In genomic region chr9:121561385-121562222, GRCh38 we compare ENCODE assay signal across 22 cellular contexts.
DNase-seq lines count a peak whose midpoint lies in the region; ATAC-seq, FAIRE-seq and TF ChIP-seq lines count a peak whose summit lies in the region.
"Had no signal": no experiment of that assay in that cellular context is flagged by ENCODE, and none has a peak within 500 bp of the region (broad histone marks: within the 10 kb centered on the region; RNA-seq: fewer than 3 reads in every experiment).

No MANE protein-coding gene starts in this region.

- H3K27ac ChIP-seq in breast epithelium (no peak overlapping the region), brain microvascular endothelial cell (no peak overlapping the region), coronary artery (peak overlapping the region in 1 of 2 donors; percentile 35)
- H3K27ac ChIP-seq: body of pancreas, C4-2B, suprapubic skin had no signal

- H3K9me3 Mint-ChIP-seq in MCF 10A (ENCODE audit: unreplicated experiment) = no peaks in the 10 kb centered on the region
- H3K9me3 Mint-ChIP-seq: activated naive CD4-positive, alpha-beta T cell treated with anti-CD3 and anti-CD28 coated beads, Interleukin-2, amount 10 ng/mL, durations not matched to agents 7 days and 5 days; immature natural killer cell had no signal

- H3K4me1 ChIP-seq in breast epithelium = peaks cover 0 to 8% of the 10 kb centered on the region in 2 donors

- TF ChIP-seq CTCF in MCF 10A (IDR thresholded peaks at IDR 0.05; ENCODE audit: unreplicated experiment) = no peak
- TF ChIP-seq CTCF in breast epithelium (IDR thresholded peaks at IDR 0.05) = no peak
- TF ChIP-seq CTCF in brain microvascular endothelial cell (IDR thresholded peaks at IDR 0.05; ENCODE audit: low read depth, low read length, missing control alignments) = peak; percentile 8
- TF ChIP-seq CTCF in coronary artery (IDR thresholded peaks at IDR 0.05) = no peak

- in situ Hi-C loops in brain microvascular endothelial cell (cut with HindIII; ENCODE audit: low pct_ligation_motif_present, low sequenced_read_pairs) = loop anchor here (25.0 kb wide), 1 partner anchor 426 kb away; no protein-coding TSS in a partner anchor

- no TSS peak for BruUV-seq in MCF 10A (replicated peaks; lab: Mats Ljungman, UMichigan)

- intact Hi-C loops in MCF 10A (cut with micrococcal nuclease) (no loop called here), breast epithelium (cut with DNase I; ENCODE audit: low total_unique reads) (no loop called here)

- POLR2A ChIA-PET in MCF 10A (lab: Yijun Ruan, JAX) = interaction anchor here (0.5 to 1.3 kb wide), 6 partner anchors 15 to 428 kb away, joined by 3 to 6 read pairs (median 4); no protein-coding TSS in a partner anchor

- H3K27ac Mint-ChIP-seq in MCF 10A (ENCODE audit: low read depth, unreplicated experiment) = peak overlapping the region; percentile 88
- H3K27ac Mint-ChIP-seq: activated naive CD4-positive, alpha-beta T cell treated with anti-CD3 and anti-CD28 coated beads, Interleukin-2, amount 10 ng/mL, durations not matched to agents 7 days and 5 days; naive thymus-derived CD4-positive, alpha-beta T cell; progenitor cell of endocrine pancreas had no signal

- no peak overlapping the region for H3K4me3 Mint-ChIP-seq in MCF 10A (ENCODE audit: unreplicated experiment)
- H3K4me3 Mint-ChIP-seq: activated naive CD4-positive, alpha-beta T cell treated with anti-CD3 and anti-CD28 coated beads, Interleukin-2, amount 10 ng/mL, durations not matched to agents 7 days and 5 days; immature natural killer cell; naive thymus-derived CD4-positive, alpha-beta T cell had no signal

- H3K36me3 Mint-ChIP-seq in MCF 10A (ENCODE audit: insufficient read depth, unreplicated experiment) = no peaks in the 10 kb centered on the region
- H3K36me3 Mint-ChIP-seq: activated naive CD4-positive, alpha-beta T cell treated with anti-CD3 and anti-CD28 coated beads, Interleukin-2, amount 10 ng/mL, durations not matched to agents 7 days and 5 days; immature natural killer cell; naive thymus-derived CD4-positive, alpha-beta T cell had no signal

- H3K27me3 ChIP-seq in breast epithelium (no peaks in the 10 kb centered on the region), brain microvascular endothelial cell (replicated peaks) (no peaks in the 10 kb centered on the region)
- H3K27me3 ChIP-seq: body of pancreas, esophagus squamous epithelium, suprapubic skin had no signal

- peaks cover 31% of the 10 kb centered on the region for H3K4me1 Mint-ChIP-seq in MCF 10A (ENCODE audit: insufficient read depth, unreplicated experiment)

- CTCF ChIA-PET in MCF 10A (lab: Yijun Ruan, JAX) = interaction anchor here (0.6 to 2.2 kb wide), 17 partner anchors 10 to 790 kb away, joined by 3 to 11 read pairs (median 3); no protein-coding TSS in a partner anchor

- ATAC-seq in left lobe of liver = peak; percentile 44
- ATAC-seq: body of pancreas; naive thymus-derived CD4-positive, alpha-beta T cell had no signal

- peaks cover 12% of the 10 kb centered on the region for H3K27me3 Mint-ChIP-seq in MCF 10A (ENCODE audit: insufficient read depth, unreplicated experiment)

- TF ChIP-seq POLR2A in breast epithelium (IDR thresholded peaks at IDR 0.05) (no peak), GM12892 (IDR thresholded peaks at IDR 0.05; ENCODE audit: low read depth, low read length) (no peak)

- no peak for FAIRE-seq in GM12892 (lab: Jason Lieb, UNC)

- H3K4me3 ChIP-seq in breast epithelium (no peak overlapping the region), brain microvascular endothelial cell (ENCODE audit: low read depth, low read length) (no peak overlapping the region), coronary artery (no peak overlapping the region)
- H3K4me3 ChIP-seq: body of pancreas, esophagus squamous epithelium, suprapubic skin had no signal

- H3K9me3 ChIP-seq in breast epithelium = no peaks in the 10 kb centered on the region
- H3K9me3 ChIP-seq: body of pancreas, esophagus squamous epithelium, suprapubic skin had no signal

- peak; percentile 29 for DNase-seq in MCF 10A (ENCODE audit: unreplicated experiment)
- DNase-seq in breast epithelium (ENCODE audit: low spot score in 2 of 2) = no peak
- no peak for DNase-seq in brain microvascular endothelial cell
- no peak for DNase-seq in left lobe of liver (ENCODE audit: low spot score)
- no peak for DNase-seq in coronary artery (ENCODE audit: low spot score)
- DNase-seq in effector CD4-positive, alpha-beta T cell = no peak
- DNase-seq in GM12892 (ENCODE audit: insufficient read length) = no peak
- no peak for DNase-seq in HUDEP-2 (lab: John Stamatoyannopoulos, UW; ENCODE audit: unreplicated experiment in 76 of 76)
- DNase-seq: 8988T; activated CD4-positive, alpha-beta T cell treated with anti-CD3 and anti-CD28 coated beads, Interleukin-2, amount 50 U/mL, for 1 hour; activated naive CD4-positive, alpha-beta T cell treated with anti-CD3 and anti-CD28 coated beads, Interleukin-2, amount 10 ng/mL, durations not matched to agents 7 days and 5 days; body of pancreas; DMS153; esophagus squamous epithelium; immature natural killer cell; naive thymus-derived CD4-positive, alpha-beta T cell; NCI-H1694 treated with DMSO at 0.1 percent for 48 hours; NCI-H226; RPMI8226 had no signal

- no peaks in the 10 kb centered on the region for H3K36me3 ChIP-seq in breast epithelium
- no peaks in the 10 kb centered on the region for H3K36me3 ChIP-seq in brain microvascular endothelial cell (replicated peaks)
- H3K36me3 ChIP-seq: esophagus squamous epithelium, suprapubic skin had no signal
